In genomic region chr10:62081322-62081945, GRCh38 we compare ENCODE assay signal across 9 cellular contexts.
A peak's percentile ranks its signal among the peaks of the same experiment; 100 is the strongest.
DNase-seq lines count a peak whose midpoint lies in the region; ATAC-seq and TF ChIP-seq lines count a peak whose summit lies in the region.
"Had no signal": no experiment of that assay in that cellular context is flagged by ENCODE, and none has a peak within 500 bp of the region (broad histone marks: within the 10 kb centered on the region; RNA-seq: fewer than 3 reads in every experiment).

No MANE protein-coding gene starts in this region.

- DNase-seq in activated CD4-positive, alpha-beta T cell treated with anti-CD3 and anti-CD28 coated beads for 36 hours: no peak
- DNase-seq in activated CD4-positive, alpha-beta T cell treated with anti-CD3 and anti-CD28 coated beads, Interleukin-2, amount 50 U/mL, for 4 hours: no peak
- DNase-seq in OCI-LY7 (ENCODE audit: low spot score) (peak; percentile 34), esophagus squamous epithelium (lab: John Stamatoyannopoulos, UW) (no peak), stomach (no peak), H4 (ENCODE audit: low spot score) (no peak)
- DNase-seq: NCI-H1694 treated with DMSO at 0.1 percent for 48 hours had no signal

- H3K27me3 ChIP-seq in esophagus squamous epithelium (no peaks in the 10 kb centered on the region), stomach (no peaks in the 10 kb centered on the region)

- no peak for ATAC-seq in activated CD4-positive, alpha-beta T cell treated with anti-CD3 and anti-CD28 coated beads for 36 hours
- ATAC-seq in GM18907 (IDR thresholded peaks at IDR 0.05; ENCODE audit: unreplicated experiment) (no peak), GM19328 (IDR thresholded peaks at IDR 0.05; ENCODE audit: unreplicated experiment) (no peak)

- TF ChIP-seq POLR2A in esophagus squamous epithelium (IDR thresholded peaks at IDR 0.05) (no peak), stomach (IDR thresholded peaks at IDR 0.05) (no peak)

- peaks cover 87% of the 10 kb centered on the region for H3K4me1 Mint-ChIP-seq in activated CD4-positive, alpha-beta T cell treated with anti-CD3 and anti-CD28 coated beads for 36 hours

- H3K79me2 ChIP-seq in OCI-LY7 (ENCODE audit: insufficient read depth, low read depth, low read length): peaks cover 13% of the 10 kb centered on the region; the same call in 1 of the 2 replicates

- H3K36me3 Mint-ChIP-seq in activated CD4-positive, alpha-beta T cell treated with anti-CD3 and anti-CD28 coated beads for 36 hours (ENCODE audit: low read depth): peaks cover 89% of the 10 kb centered on the region

- peak overlapping the region; percentile 24; the same call in 1 of the 2 replicates for H2AFZ ChIP-seq in OCI-LY7 (ENCODE audit: low read length)

- TF ChIP-seq CTCF in OCI-LY7 (conservative IDR thresholded peaks at IDR 0.05; ENCODE audit: low read length) (no peak), esophagus squamous epithelium (IDR thresholded peaks at IDR 0.05) (no peak), stomach (IDR thresholded peaks at IDR 0.05) (no peak)

- peaks cover 3% of the 10 kb centered on the region for H3K9me3 Mint-ChIP-seq in activated CD4-positive, alpha-beta T cell treated with anti-CD3 and anti-CD28 coated beads for 36 hours (ENCODE audit: low read depth)

- no peaks in the 10 kb centered on the region for H4K20me1 ChIP-seq in OCI-LY7 (ENCODE audit: insufficient read depth, low read length)

- H3K36me3 ChIP-seq in OCI-LY7 (ENCODE audit: insufficient read depth, low read length): peaks cover 53% of the 10 kb centered on the region
- H3K36me3 ChIP-seq in esophagus squamous epithelium: peaks cover 0 to 36% (median 7%) of the 10 kb centered on the region in 3 donors
- peaks cover 9 to 29% (median 23%) of the 10 kb centered on the region in 4 donors for H3K36me3 ChIP-seq in stomach

- H3K9me2 ChIP-seq in OCI-LY7 (ENCODE audit: insufficient read depth, low read length): no peaks in the 10 kb centered on the region

- H3K4me3 Mint-ChIP-seq in activated CD4-positive, alpha-beta T cell treated with anti-CD3 and anti-CD28 coated beads for 36 hours: no peak overlapping the region

- H3K27ac ChIP-seq in OCI-LY7 (ENCODE audit: low read depth, low read length, poor library complexity, severe bottlenecking): peak overlapping the region; percentile 87
- H3K27ac ChIP-seq in esophagus squamous epithelium: peak overlapping the region; percentile 84 to 95 (median 91)
- peak overlapping the region in 4 of 5 donors; percentile 81 to 89 (median 84) for H3K27ac ChIP-seq in stomach

- H3K27me3 Mint-ChIP-seq in activated CD4-positive, alpha-beta T cell treated with anti-CD3 and anti-CD28 coated beads for 36 hours: no peaks in the 10 kb centered on the region

- peak overlapping the region; percentile 90 for H3K27ac Mint-ChIP-seq in activated CD4-positive, alpha-beta T cell treated with anti-CD3 and anti-CD28 coated beads for 36 hours

- TF ChIP-seq EP300 in stomach (IDR thresholded peaks at IDR 0.05): no peak

- H3K9me3 ChIP-seq in OCI-LY7 (ENCODE audit: low read length): no peaks in the 10 kb centered on the region
- H3K9me3 ChIP-seq in esophagus squamous epithelium: no peaks in the 10 kb centered on the region
- no peaks in the 10 kb centered on the region for H3K9me3 ChIP-seq in stomach

- intact Hi-C loops in activated CD4-positive, alpha-beta T cell treated with anti-CD3 and anti-CD28 coated beads for 36 hours (cut with DNase I, micrococcal nuclease): loop anchor here in 1 of 2 experiments (10.0 kb wide), 1 partner anchor 163 kb away; no protein-coding TSS in a partner anchor
- intact Hi-C loops in OCI-LY7 (cut with micrococcal nuclease; ENCODE audit: unreplicated experiment): loop anchor here (10.0 kb wide), 1 partner anchor 113 kb away; no protein-coding TSS in a partner anchor
- intact Hi-C loops in esophagus squamous epithelium (cut with DNase I): no loop called here
- intact Hi-C loops in stomach (cut with DNase I; ENCODE audit: low total_unique reads): no loop called here

- H3K4me1 ChIP-seq in OCI-LY7 (ENCODE audit: insufficient read depth, low read length, poor library complexity, severe bottlenecking) (peaks cover 67% of the 10 kb centered on the region), esophagus squamous epithelium (peaks cover 41 to 90% (median 58%) of the 10 kb centered on the region in 3 donors), stomach (peaks cover 41 to 73% (median 57%) of the 10 kb centered on the region in 4 donors)

- H3K4me3 ChIP-seq in OCI-LY7 (ENCODE audit: low read depth, low read length, poor library complexity, severe bottlenecking) (peak overlapping the region; percentile 61), esophagus squamous epithelium (no peak overlapping the region), stomach (no peak overlapping the region)

- 38 to 46% methylated on average over 2 of the region's 2 CpGs for WGBS in esophagus squamous epithelium, 2 donors
- WGBS in stomach, 5 donors: 22 to 41% (median 29%) methylated on average over 2 of the region's 2 CpGs

- peak overlapping the region; percentile 96 for H3K4me2 ChIP-seq in OCI-LY7 (ENCODE audit: low read length)

- CTCF ChIA-PET in activated CD4-positive, alpha-beta T cell treated with anti-CD3 and anti-CD28 coated beads for 36 hours (lab: Charles Lee): interaction anchor here (0.9 to 1.4 kb wide), 5 partner anchors 17 to 185 kb away, joined by 3 to 5 read pairs (median 3); no protein-coding TSS in a partner anchor
- CTCF ChIA-PET in OCI-LY7 (lab: Charles Lee; ENCODE audit: unreplicated experiment): no interaction called here

- POLR2A ChIA-PET in activated CD4-positive, alpha-beta T cell treated with anti-CD3 and anti-CD28 coated beads for 36 hours (lab: Charles Lee): no interaction called here
- POLR2A ChIA-PET in OCI-LY7 (lab: Charles Lee): interaction anchor here (0.5 to 1.9 kb wide), 8 partner anchors 21 to 376 kb away, joined by 3 to 13 read pairs (median 3); no protein-coding TSS in a partner anchor

- BruUV-seq in OCI-LY7 (replicated peaks; lab: Mats Ljungman, UMichigan): TSS peak; percentile 2
